ENCODE assay signal across 9 cellular contexts in genomic region chr19:9935409-9936062, GRCh38. TPM values are rescaled to one million over a fixed set of nuclear protein-coding genes. Genes with fewer than 3 reads are reported as not detected.
DNase-seq lines count a peak whose midpoint lies in the region; ATAC-seq and TF ChIP-seq lines count a peak whose summit lies in the region.
"Had no signal": no experiment of that assay in that cellular context is flagged by ENCODE, and none has a peak within 500 bp of the region (broad histone marks: within the 10 kb centered on the region; RNA-seq: fewer than 3 reads in every experiment).

No MANE protein-coding gene starts in this region.

- H3K9me3 Mint-ChIP-seq in CD4-positive, alpha-beta memory T cell, result peaks cover 0 to 2% (median 0%) of the 10 kb centered on the region in 8 donors
- no peaks in the 10 kb centered on the region for H3K9me3 Mint-ChIP-seq in endothelial cell (ENCODE audit: unreplicated experiment)

- no peaks in the 10 kb centered on the region for H3K79me2 ChIP-seq in parathyroid adenoma

- H3K4me3 Mint-ChIP-seq in CD4-positive, alpha-beta memory T cell, result peak overlapping the region; percentile 72 to 90 (median 83)
- H3K4me3 Mint-ChIP-seq in endothelial cell (ENCODE audit: unreplicated experiment), result peak overlapping the region; percentile 92

- H3K36me3 Mint-ChIP-seq in CD4-positive, alpha-beta memory T cell, result no peaks in the 10 kb centered on the region
- peaks cover 7% of the 10 kb centered on the region for H3K36me3 Mint-ChIP-seq in endothelial cell (ENCODE audit: low read depth, unreplicated experiment)

- no peaks in the 10 kb centered on the region for H3K9me3 ChIP-seq in CD4-positive, alpha-beta memory T cell (ENCODE audit: control insufficient read depth in 1 of 2, low read length in 2 of 2)
- H3K9me3 ChIP-seq in HUES48 (ENCODE audit: control insufficient read depth, insufficient read depth, low read length) (no peaks in the 10 kb centered on the region), parathyroid adenoma (ENCODE audit: control insufficient read depth, low read length) (no peaks in the 10 kb centered on the region)
- H3K9me3 ChIP-seq: SJSA1 had no signal

- CTCF ChIA-PET in CD4-positive, alpha-beta memory T cell (lab: Charles Lee; ENCODE audit: partially characterized antibody), result no interaction called here

- H3K4me3 ChIP-seq in CD4-positive, alpha-beta memory T cell (ENCODE audit: low read length in 2 of 2), result no peak overlapping the region
- peak overlapping the region; percentile 96 for H3K4me3 ChIP-seq in HUES48 (ENCODE audit: low read depth, low read length)
- peak overlapping the region; percentile 50 for H3K4me3 ChIP-seq in parathyroid adenoma (ENCODE audit: low read depth, low read length)
- H3K4me3 ChIP-seq: SJSA1 had no signal

- peaks cover 15 to 34% (median 26%) of the 10 kb centered on the region in 4 donors for H3K4me1 Mint-ChIP-seq in CD4-positive, alpha-beta memory T cell
- H3K4me1 Mint-ChIP-seq in endothelial cell (ENCODE audit: unreplicated experiment), result peaks cover 11% of the 10 kb centered on the region

- H3K9ac ChIP-seq in HUES48 (ENCODE audit: low read depth, low read length) (peak overlapping the region; percentile 37), parathyroid adenoma (no peak overlapping the region)

- ATAC-seq in GM18520 (IDR thresholded peaks at IDR 0.05; ENCODE audit: unreplicated experiment), result no peak
- ATAC-seq in HG02588 (IDR thresholded peaks at IDR 0.05; ENCODE audit: unreplicated experiment), result no peak
- ATAC-seq in HG02763 (IDR thresholded peaks at IDR 0.05; ENCODE audit: unreplicated experiment), result no peak

- H3K4me1 ChIP-seq in CD4-positive, alpha-beta memory T cell (ENCODE audit: insufficient read depth, low read length), result peaks cover 30% of the 10 kb centered on the region
- H3K4me1 ChIP-seq in HUES48 (ENCODE audit: control insufficient read depth, insufficient read depth, low read length), result peaks cover 9% of the 10 kb centered on the region
- peaks cover 12% of the 10 kb centered on the region for H3K4me1 ChIP-seq in parathyroid adenoma
- H3K4me1 ChIP-seq: SJSA1 had no signal

- POLR2A ChIA-PET in CD4-positive, alpha-beta memory T cell (lab: Charles Lee; ENCODE audit: partially characterized antibody), result no interaction called here

- H3K4me2 ChIP-seq in parathyroid adenoma (ENCODE audit: low read length), result peak overlapping the region; percentile 88

- peak overlapping the region; percentile 72 for H2AFZ ChIP-seq in parathyroid adenoma

- peaks cover 41 to 50% of the 10 kb centered on the region in 2 donors for H3K27me3 Mint-ChIP-seq in CD4-positive, alpha-beta memory T cell
- H3K27me3 Mint-ChIP-seq in endothelial cell (ENCODE audit: unreplicated experiment), result peaks cover 25% of the 10 kb centered on the region

- H3K27ac Mint-ChIP-seq in CD4-positive, alpha-beta memory T cell, result peak overlapping the region in 3 of 7 donors; percentile 19 to 83 (median 19)
- H3K27ac Mint-ChIP-seq in endothelial cell (ENCODE audit: unreplicated experiment), result peak overlapping the region; percentile 44

- no peak overlapping the region for H3K27ac ChIP-seq in CD4-positive, alpha-beta memory T cell (ENCODE audit: low read depth, low read length)
- H3K27ac ChIP-seq in HUES48 (ENCODE audit: low read depth, low read length) (peak overlapping the region; percentile 11), parathyroid adenoma (no peak overlapping the region)
- H3K27ac ChIP-seq: SJSA1 had no signal

- H3K36me3 ChIP-seq in CD4-positive, alpha-beta memory T cell (ENCODE audit: insufficient read depth, low read length), result no peaks in the 10 kb centered on the region
- no peaks in the 10 kb centered on the region for H3K36me3 ChIP-seq in HUES48 (ENCODE audit: control insufficient read depth, insufficient read depth, low read length)
- H3K36me3 ChIP-seq in parathyroid adenoma (ENCODE audit: control insufficient read depth, insufficient read depth, low read length), result no peaks in the 10 kb centered on the region
- H3K36me3 ChIP-seq: SJSA1 had no signal

- H3K27me3 ChIP-seq in CD4-positive, alpha-beta memory T cell (ENCODE audit: insufficient read depth, low read length), result peaks cover 24% of the 10 kb centered on the region
- H3K27me3 ChIP-seq in HUES48 (ENCODE audit: control insufficient read depth, insufficient read depth, low read length) (no peaks in the 10 kb centered on the region), parathyroid adenoma (ENCODE audit: control insufficient read depth, insufficient read depth, low read length) (no peaks in the 10 kb centered on the region)

- TF ChIP-seq CTCF in endothelial cell (IDR thresholded peaks at IDR 0.05; ENCODE audit: unreplicated experiment) (no peak), parathyroid adenoma (IDR thresholded peaks at IDR 0.05) (no peak)

- intact Hi-C loops in CD4-positive, alpha-beta memory T cell (cut with micrococcal nuclease), result loop anchor here (2.0 kb wide), 1 partner anchor 177 kb away; no protein-coding TSS in a partner anchor

- no peak for DNase-seq in CD4-positive, alpha-beta memory T cell
- DNase-seq in endothelial cell (ENCODE audit: low spot score), result no peak
- no peak for DNase-seq in NCI-H524 (lab: John Stamatoyannopoulos, UW)

RNA-seq across cellular contexts. Expression of gene OLFM2, which starts 0.8 kb away (rescaled TPM):
- total RNA-seq in CD4-positive, alpha-beta memory T cell, result 10 to 100 TPM; 10.1 to 10.4 TPM
- 1 to 10 TPM; 5.0 to 8.8 TPM for polyA plus RNA-seq in CD4-positive, alpha-beta memory T cell
- total RNA-seq in endothelial cell (ENCODE audit: unreplicated experiment), result 12.0 TPM

Comparison
In these comparisons a context has a peak if more than half of its experiments do, and no peak if none do; other contexts are left out.
1. H3K4me3 ChIP-seq: peak in HUES48 (single experiment) and parathyroid adenoma (single experiment); none in CD4-positive, alpha-beta memory T cell (0 of 2).